Comparison of ENCODE assay signal across 8 cellular contexts in genomic region chr21:14058995-14059627, GRCh38.
A peak's percentile ranks its signal among the peaks of the same experiment; 100 is the strongest.
DNase-seq lines count a peak whose midpoint lies in the region; ATAC-seq, FAIRE-seq and TF ChIP-seq lines count a peak whose summit lies in the region.
"Not testable (repeated sequence)": the region's sequence is repeated elsewhere in the genome, so short reads cannot be mapped to it uniquely, and the experiment has no call there.

No MANE protein-coding gene starts in this region.

- WGBS in esophagus squamous epithelium, 2 donors, result 67 to 80% methylated on average over 1 of the region's 12 CpGs
- 96 to 97% methylated on average over 12 of the region's 12 CpGs for WGBS in aorta, 2 donors

- H3K9ac ChIP-seq in kidney (ENCODE audit: low read length in 2 of 2), result not testable (repeated sequence)

- H3K4me2 ChIP-seq in GM23338, result not testable (repeated sequence)

- CTCF ChIA-PET in activated CD8-positive, alpha-beta T cell treated with anti-CD3 and anti-CD28 coated beads, Interleukin-2, amount 10 ng/mL, durations not matched to agents 7 days and 5 days (lab: Charles Lee), result not testable (repeated sequence)

- H3K79me2 ChIP-seq in GM23338 (replicated peaks; ENCODE audit: insufficient read depth), result peaks cover 17% of the 10 kb centered on the region

- not testable (repeated sequence) for H3K27me3 ChIP-seq in GM23338 (ENCODE audit: insufficient read depth); esophagus squamous epithelium; aorta (ENCODE audit: control insufficient read depth in 1 of 2, insufficient read depth in 2 of 2, low read length in 1 of 2)

- not testable (repeated sequence) for H3K9me3 Mint-ChIP-seq in GM23338; activated CD8-positive, alpha-beta T cell treated with anti-CD3 and anti-CD28 coated beads, Interleukin-2, amount 10 ng/mL, durations not matched to agents 7 days and 5 days (ENCODE audit: insufficient read depth); central memory CD8-positive, alpha-beta T cell; natural killer cell treated with Interleukin-12 subunit alpha and Interleukin-12 subunit beta and Interleukin-15 and Interleukin-18, amount 100 ng/mL, for 72 hours; stimulated activated effector memory CD8-positive, alpha-beta T cell treated with anti-CD3 and anti-CD28 coated beads, Interleukin-12 subunit alpha, Interleukin-12 subunit beta, amount 100 ng/mL, for 72 hours

- intact Hi-C loops in esophagus squamous epithelium (cut with DNase I); kidney (cut with DNase I); aorta (cut with DNase I): not testable (repeated sequence)

- not testable (repeated sequence) for FAIRE-seq in kidney (lab: Jason Lieb, UNC)

- H3K9me3 ChIP-seq in esophagus squamous epithelium, result peaks cover 0 to 14% (median 0%) of the 10 kb centered on the region in 3 donors
- not testable (repeated sequence) for H3K9me3 ChIP-seq in kidney (ENCODE audit: control insufficient read depth in 1 of 2, low read length in 2 of 2); aorta (ENCODE audit: control insufficient read depth, low read length)

- not testable (repeated sequence) for H3K27me3 Mint-ChIP-seq in GM23338 (ENCODE audit: insufficient read depth, low read depth, poor library complexity); activated CD8-positive, alpha-beta T cell treated with anti-CD3 and anti-CD28 coated beads, Interleukin-2, amount 10 ng/mL, durations not matched to agents 7 days and 5 days (ENCODE audit: low read depth); central memory CD8-positive, alpha-beta T cell; natural killer cell treated with Interleukin-12 subunit alpha and Interleukin-12 subunit beta and Interleukin-15 and Interleukin-18, amount 100 ng/mL, for 72 hours

- not testable (repeated sequence) for H3K9me2 ChIP-seq in GM23338 (ENCODE audit: insufficient read depth)

- H3K27ac Mint-ChIP-seq in GM23338, result 0 out of 2 replicates have a peak overlapping the region, but pooled peaks have one; percentile 31
- H3K27ac Mint-ChIP-seq in activated CD8-positive, alpha-beta T cell treated with anti-CD3 and anti-CD28 coated beads, Interleukin-2, amount 10 ng/mL, durations not matched to agents 7 days and 5 days; natural killer cell treated with Interleukin-12 subunit alpha and Interleukin-12 subunit beta and Interleukin-15 and Interleukin-18, amount 100 ng/mL, for 72 hours; stimulated activated effector memory CD8-positive, alpha-beta T cell treated with anti-CD3 and anti-CD28 coated beads, Interleukin-12 subunit alpha, Interleukin-12 subunit beta, amount 100 ng/mL, for 72 hours: not testable (repeated sequence)
- peak overlapping the region; percentile 74 for H3K27ac Mint-ChIP-seq in central memory CD8-positive, alpha-beta T cell (ENCODE audit: low read depth)

- not testable (repeated sequence) for TF ChIP-seq CTCF in GM23338 (conservative IDR thresholded peaks at IDR 0.05; ENCODE audit: low read depth in 2 of 2); esophagus squamous epithelium (IDR thresholded peaks at IDR 0.05); kidney (IDR thresholded peaks at IDR 0.05; ENCODE audit: borderline replicate concordance, extremely low read depth, insufficient read depth)

- not testable (repeated sequence) for H3K4me1 Mint-ChIP-seq in GM23338; activated CD8-positive, alpha-beta T cell treated with anti-CD3 and anti-CD28 coated beads, Interleukin-2, amount 10 ng/mL, durations not matched to agents 7 days and 5 days (ENCODE audit: low read depth); central memory CD8-positive, alpha-beta T cell; natural killer cell treated with Interleukin-12 subunit alpha and Interleukin-12 subunit beta and Interleukin-15 and Interleukin-18, amount 100 ng/mL, for 72 hours (ENCODE audit: low read depth in 2 of 2); stimulated activated effector memory CD8-positive, alpha-beta T cell treated with anti-CD3 and anti-CD28 coated beads, Interleukin-12 subunit alpha, Interleukin-12 subunit beta, amount 100 ng/mL, for 72 hours

- not testable (repeated sequence) for H4K20me1 ChIP-seq in GM23338 (replicated peaks; ENCODE audit: insufficient read depth)

- H2AFZ ChIP-seq in GM23338, result not testable (repeated sequence)

- not testable (repeated sequence) for H3K36me3 Mint-ChIP-seq in GM23338 (ENCODE audit: low read depth); activated CD8-positive, alpha-beta T cell treated with anti-CD3 and anti-CD28 coated beads, Interleukin-2, amount 10 ng/mL, durations not matched to agents 7 days and 5 days (ENCODE audit: low read depth); central memory CD8-positive, alpha-beta T cell (ENCODE audit: insufficient read depth); natural killer cell treated with Interleukin-12 subunit alpha and Interleukin-12 subunit beta and Interleukin-15 and Interleukin-18, amount 100 ng/mL, for 72 hours; stimulated activated effector memory CD8-positive, alpha-beta T cell treated with anti-CD3 and anti-CD28 coated beads, Interleukin-12 subunit alpha, Interleukin-12 subunit beta, amount 100 ng/mL, for 72 hours

- H3K4me1 ChIP-seq in GM23338 (ENCODE audit: insufficient read depth); kidney (ENCODE audit: control insufficient read depth in 1 of 2, insufficient read depth in 1 of 2, low read depth in 1 of 2, low read length in 2 of 2); aorta (ENCODE audit: control insufficient read depth in 1 of 2, insufficient read depth in 2 of 2, low read length in 2 of 2): not testable (repeated sequence)
- peaks cover 0 to 46% (median 0%) of the 10 kb centered on the region in 3 donors for H3K4me1 ChIP-seq in esophagus squamous epithelium

- not testable (repeated sequence) for H3K4me3 ChIP-seq in GM23338; esophagus squamous epithelium; kidney (ENCODE audit: low read length in 2 of 2); aorta (ENCODE audit: low read length in 2 of 2)

- H3K36me3 ChIP-seq in GM23338 (ENCODE audit: insufficient read depth); esophagus squamous epithelium; kidney (ENCODE audit: control insufficient read depth in 1 of 2, insufficient read depth in 2 of 2, low read length in 2 of 2); aorta (ENCODE audit: control insufficient read depth in 1 of 2, insufficient read depth in 2 of 2, low read length in 1 of 2): not testable (repeated sequence)

- H3K4me3 Mint-ChIP-seq in GM23338; activated CD8-positive, alpha-beta T cell treated with anti-CD3 and anti-CD28 coated beads, Interleukin-2, amount 10 ng/mL, durations not matched to agents 7 days and 5 days; central memory CD8-positive, alpha-beta T cell; natural killer cell treated with Interleukin-12 subunit alpha and Interleukin-12 subunit beta and Interleukin-15 and Interleukin-18, amount 100 ng/mL, for 72 hours; stimulated activated effector memory CD8-positive, alpha-beta T cell treated with anti-CD3 and anti-CD28 coated beads, Interleukin-12 subunit alpha, Interleukin-12 subunit beta, amount 100 ng/mL, for 72 hours: not testable (repeated sequence)

- ATAC-seq in GM23338; central memory CD8-positive, alpha-beta T cell (replicated peaks; ENCODE audit: extremely low read depth, poor library complexity, severe bottlenecking): not testable (repeated sequence)
- ATAC-seq in activated CD8-positive, alpha-beta T cell treated with anti-CD3 and anti-CD28 coated beads, Interleukin-2, amount 10 ng/mL, durations not matched to agents 7 days and 5 days, result peak; percentile 42
- ATAC-seq in natural killer cell treated with Interleukin-12 subunit alpha and Interleukin-12 subunit beta and Interleukin-15 and Interleukin-18, amount 100 ng/mL, for 72 hours, result peak; percentile 49 to 59
- peak; percentile 42 for ATAC-seq in stimulated activated effector memory CD8-positive, alpha-beta T cell treated with anti-CD3 and anti-CD28 coated beads, Interleukin-12 subunit alpha, Interleukin-12 subunit beta, amount 100 ng/mL, for 72 hours
- peak; percentile 9 for ATAC-seq in aorta (ENCODE audit: low FRiP score)

- H3K27ac ChIP-seq in GM23338 (ENCODE audit: low read depth); kidney (ENCODE audit: low read depth in 2 of 2, low read length in 2 of 2); aorta (ENCODE audit: low read depth in 1 of 2, low read length in 2 of 2): not testable (repeated sequence)
- H3K27ac ChIP-seq in esophagus squamous epithelium, result peak overlapping the region; percentile 50 to 88 (median 82)

- H3F3A ChIP-seq in GM23338 (replicated peaks; ENCODE audit: low read depth), result not testable (repeated sequence)

- TF ChIP-seq POLR2A in esophagus squamous epithelium (IDR thresholded peaks at IDR 0.05), result not testable (repeated sequence)

- POLR2A ChIA-PET in activated CD8-positive, alpha-beta T cell treated with anti-CD3 and anti-CD28 coated beads, Interleukin-2, amount 10 ng/mL, durations not matched to agents 7 days and 5 days (lab: Charles Lee), result not testable (repeated sequence)

- not testable (repeated sequence) for DNase-seq in GM23338 (ENCODE audit: low spot score); activated CD8-positive, alpha-beta T cell treated with anti-CD3 and anti-CD28 coated beads, Interleukin-2, amount 10 ng/mL, durations not matched to agents 7 days and 5 days; central memory CD8-positive, alpha-beta T cell (ENCODE audit: low spot score in 2 of 2); esophagus squamous epithelium (lab: John Stamatoyannopoulos, UW); natural killer cell treated with Interleukin-12 subunit alpha and Interleukin-12 subunit beta and Interleukin-15 and Interleukin-18, amount 100 ng/mL, for 72 hours (ENCODE audit: low spot score); stimulated activated effector memory CD8-positive, alpha-beta T cell treated with anti-CD3 and anti-CD28 coated beads, Interleukin-12 subunit alpha, Interleukin-12 subunit beta, amount 100 ng/mL, for 72 hours (ENCODE audit: low spot score in 2 of 2)
- DNase-seq in kidney (peak; percentile 64), aorta (peak in 1 of 2 donors; percentile 65)
